ENCODE assay signal across 1 cellular context in the genomic region with DNA sequence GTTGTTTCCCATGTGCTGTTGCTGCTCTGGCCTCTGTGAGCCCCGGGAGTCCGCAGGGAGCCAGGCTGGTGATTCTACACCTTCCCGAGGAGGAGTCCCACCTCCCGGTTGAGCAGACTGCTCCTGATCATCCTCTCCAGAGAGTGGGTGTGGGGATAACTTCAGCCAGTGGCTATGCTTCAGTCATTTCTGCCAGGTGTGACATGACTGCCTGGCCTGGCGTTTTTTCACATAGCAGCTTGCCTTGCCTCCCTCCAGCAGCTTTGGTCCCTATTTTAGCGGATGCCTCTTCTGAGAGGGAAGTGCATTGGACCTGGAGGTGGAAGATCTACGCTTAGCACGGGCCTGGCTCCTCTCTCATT.
TF ChIP-seq lines count a peak whose summit lies in the region.

No MANE protein-coding gene starts in this region.

TF ChIP-seq in K562, 482 proteins besides CTCF, POLR2A, EP300 and RAD21:
- TF ChIP-seq ZNF561 (CRISPR knock-in tag; conservative IDR thresholded peaks at IDR 0.05) = no peak
- TF ChIP-seq, protein P1, sequence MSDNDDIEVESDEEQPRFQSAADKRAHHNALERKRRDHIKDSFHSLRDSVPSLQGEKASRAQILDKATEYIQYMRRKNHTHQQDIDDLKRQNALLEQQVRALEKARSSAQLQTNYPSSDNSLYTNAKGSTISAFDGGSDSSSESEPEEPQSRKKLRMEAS (CRISPR knock-in tag; IDR thresholded peaks at IDR 0.05) = 0 out of 2 replicates have a peak, but pooled peaks have one; percentile 18
